Comparison of ENCODE assay signal across 25 cellular contexts in the genomic region with DNA sequence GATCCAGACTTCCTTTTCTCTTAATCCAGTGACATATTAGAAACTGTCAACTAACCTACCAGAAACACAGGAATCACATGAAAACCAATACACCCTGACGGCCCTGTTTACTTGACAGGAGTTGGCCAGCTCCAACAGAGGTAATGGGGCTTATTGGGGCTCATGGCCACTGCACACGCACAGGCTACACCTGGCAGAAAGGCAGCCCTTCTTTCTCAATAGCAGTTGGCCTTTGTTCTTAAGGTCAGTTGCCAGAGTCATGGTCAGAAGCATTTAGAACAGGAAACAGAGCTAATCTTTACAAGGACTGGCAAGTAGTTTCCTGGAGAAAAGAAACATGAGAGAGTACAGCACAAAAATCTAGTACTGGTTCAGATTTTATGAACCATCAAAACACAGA.
DNase-seq lines count a peak whose midpoint lies in the region; ATAC-seq and TF ChIP-seq lines count a peak whose summit lies in the region.
"Had no signal": no experiment of that assay in that cellular context is flagged by ENCODE, and none has a peak within 500 bp of the region (broad histone marks: within the 10 kb centered on the region; RNA-seq: fewer than 3 reads in every experiment).

No MANE protein-coding gene starts in this region.

- H3K4me2 ChIP-seq in hepatocyte = peak overlapping the region; percentile 8
- H3K4me2 ChIP-seq: SK-N-SH had no signal

- intact Hi-C loops in left ventricle myocardium superior (cut with micrococcal nuclease) = no loop called here
- intact Hi-C loops in mucosa of descending colon (cut with DNase I, micrococcal nuclease) = no loop called here
- intact Hi-C loops in prostate gland (cut with DNase I) = no loop called here
- intact Hi-C loops in MCF 10A (cut with micrococcal nuclease) = no loop called here

- peak; percentile 40 for ATAC-seq in left ventricle myocardium superior
- ATAC-seq in mucosa of descending colon = peak; percentile 49
- ATAC-seq: activated CD8-positive, alpha-beta memory T cell treated with anti-CD3 and anti-CD28 coated beads, Interleukin-2, amount 10 ng/mL, durations not matched to agents 7 days and 5 days; activated T-cell treated with anti-CD3 and anti-CD28 coated beads, Interleukin-2, amount 50 U/mL, for 72 hours; HCT116; naive thymus-derived CD4-positive, alpha-beta T cell; T-helper 17 cell had no signal

- H3K36me3 Mint-ChIP-seq in MCF 10A (ENCODE audit: insufficient read depth, unreplicated experiment) (no peaks in the 10 kb centered on the region), glutamatergic neuron (ENCODE audit: unreplicated experiment) (no peaks in the 10 kb centered on the region)
- H3K36me3 Mint-ChIP-seq: activated CD8-positive, alpha-beta memory T cell treated with anti-CD3 and anti-CD28 coated beads, Interleukin-2, amount 10 ng/mL, durations not matched to agents 7 days and 5 days; immature natural killer cell; naive thymus-derived CD4-positive, alpha-beta T cell had no signal

- H3K36me3 ChIP-seq in right atrium auricular region (no peaks in the 10 kb centered on the region), hepatocyte (replicated peaks; ENCODE audit: insufficient read depth, low read depth) (no peaks in the 10 kb centered on the region), mucosa of descending colon (ENCODE audit: low read depth) (no peaks in the 10 kb centered on the region), prostate gland (no peaks in the 10 kb centered on the region)
- H3K36me3 ChIP-seq: BE2C had no signal

- H3K79me2 ChIP-seq in hepatocyte = peaks cover 70% of the 10 kb centered on the region

- POLR2A ChIA-PET in MCF 10A (lab: Yijun Ruan, JAX) = interaction anchor here (1.3 kb wide), 1 partner anchor 38 kb away, joined by 3 read pairs; no protein-coding TSS in a partner anchor

- DNase-seq in left ventricle myocardium superior = no peak
- no peak for DNase-seq in right atrium auricular region (ENCODE audit: low spot score)
- peak; percentile 34 for DNase-seq in hepatocyte (ENCODE audit: low spot score)
- no peak for DNase-seq in mucosa of descending colon
- DNase-seq in inferior parietal cortex (ENCODE audit: extremely low spot score) = no peak
- DNase-seq in prostate gland (ENCODE audit: low spot score) = no peak
- no peak for DNase-seq in MCF 10A (ENCODE audit: unreplicated experiment)
- no peak for DNase-seq in glutamatergic neuron
- DNase-seq: activated CD4-positive, alpha-beta T cell treated with anti-CD3 and anti-CD28 coated beads, Interleukin-2, amount 10 ng/mL, durations not matched to agents 7 days and 5 days; activated CD8-positive, alpha-beta memory T cell treated with anti-CD3 and anti-CD28 coated beads, Interleukin-2, amount 10 ng/mL, durations not matched to agents 7 days and 5 days; activated naive CD4-positive, alpha-beta T cell treated with anti-CD3 and anti-CD28 coated beads for 36 hours; activated T-cell treated with anti-CD3 and anti-CD28 coated beads, Interleukin-2, amount 50 U/mL, for 72 hours; anterior cingulate cortex; BE2C; caudate nucleus; DMS53; immature natural killer cell; naive thymus-derived CD4-positive, alpha-beta T cell; NCI-H1092 treated with DMSO at 0.1 percent for 48 hours; NCI-H1930; RPMI8226; SK-N-SH; T-helper 17 cell had no signal

- no peak overlapping the region for H3K27ac ChIP-seq in right atrium auricular region
- peak overlapping the region; percentile 39 for H3K27ac ChIP-seq in hepatocyte
- no peak overlapping the region for H3K27ac ChIP-seq in prostate gland

- peaks cover 0 to 19% of the 10 kb centered on the region in 2 donors for H3K4me1 ChIP-seq in right atrium auricular region
- H3K4me1 ChIP-seq in hepatocyte (ENCODE audit: insufficient read depth) = peaks cover 12% of the 10 kb centered on the region
- H3K4me1 ChIP-seq in mucosa of descending colon (ENCODE audit: low read depth) = no peaks in the 10 kb centered on the region
- no peaks in the 10 kb centered on the region for H3K4me1 ChIP-seq in prostate gland (replicated peaks)
- H3K4me1 ChIP-seq: BE2C had no signal

- TF ChIP-seq POLR2A in prostate gland (IDR thresholded peaks at IDR 0.05) = no peak

- H3K4me1 Mint-ChIP-seq in MCF 10A (ENCODE audit: insufficient read depth, unreplicated experiment) = peaks cover 23% of the 10 kb centered on the region
- H3K4me1 Mint-ChIP-seq in glutamatergic neuron (ENCODE audit: low read depth, unreplicated experiment) = peaks cover 8% of the 10 kb centered on the region
- H3K4me1 Mint-ChIP-seq: activated CD4-positive, alpha-beta T cell treated with anti-CD3 and anti-CD28 coated beads, Interleukin-2, amount 10 ng/mL, durations not matched to agents 7 days and 5 days; activated CD8-positive, alpha-beta memory T cell treated with anti-CD3 and anti-CD28 coated beads, Interleukin-2, amount 10 ng/mL, durations not matched to agents 7 days and 5 days; T-helper 17 cell had no signal

- 44% methylated on average over 2 of the region's 2 CpGs for WGBS in hepatocyte (ENCODE audit: low lambda C conversion rate, missing lambda C conversion rate)
- WGBS in prostate gland = 52% methylated on average over 2 of the region's 2 CpGs

- H3K9me2 ChIP-seq in hepatocyte (replicated peaks; ENCODE audit: insufficient read depth) = no peaks in the 10 kb centered on the region
- H3K9me2 ChIP-seq: SK-N-SH had no signal

- H3K27ac Mint-ChIP-seq in MCF 10A (ENCODE audit: low read depth, unreplicated experiment) = no peak overlapping the region
- H3K27ac Mint-ChIP-seq in glutamatergic neuron (ENCODE audit: unreplicated experiment) = no peak overlapping the region
- H3K27ac Mint-ChIP-seq: activated CD4-positive, alpha-beta T cell treated with anti-CD3 and anti-CD28 coated beads, Interleukin-2, amount 10 ng/mL, durations not matched to agents 7 days and 5 days; activated CD8-positive, alpha-beta memory T cell treated with anti-CD3 and anti-CD28 coated beads, Interleukin-2, amount 10 ng/mL, durations not matched to agents 7 days and 5 days; activated naive CD4-positive, alpha-beta T cell treated with anti-CD3 and anti-CD28 coated beads for 36 hours; activated T-cell treated with anti-CD3 and anti-CD28 coated beads, Interleukin-2, amount 50 U/mL, for 72 hours; dendritic cell treated with granulocyte-macrophage colony-stimulating factor and Interleukin-4, amounts not matched to agents 40 ng/mL and 50 ng/mL, for 4 days; immature natural killer cell; naive thymus-derived CD4-positive, alpha-beta T cell; T-helper 17 cell had no signal

- H3K9me3 ChIP-seq in right atrium auricular region (peaks cover 0 to 9% of the 10 kb centered on the region in 2 donors), hepatocyte (ENCODE audit: low read depth) (no peaks in the 10 kb centered on the region), mucosa of descending colon (no peaks in the 10 kb centered on the region), prostate gland (no peaks in the 10 kb centered on the region)
- H3K9me3 ChIP-seq: BE2C, SK-N-SH had no signal

- H3K4me3 ChIP-seq in right atrium auricular region = no peak overlapping the region
- no peak overlapping the region for H3K4me3 ChIP-seq in hepatocyte
- no peak overlapping the region for H3K4me3 ChIP-seq in mucosa of descending colon
- H3K4me3 ChIP-seq in prostate gland = no peak overlapping the region

- H4K20me1 ChIP-seq in hepatocyte (ENCODE audit: insufficient read depth, poor library complexity, severe bottlenecking) = no peaks in the 10 kb centered on the region

- CTCF ChIA-PET in MCF 10A (lab: Yijun Ruan, JAX) = interaction anchor here (0.7 kb wide), 1 partner anchor 528 kb away, joined by 3 read pairs; no protein-coding TSS in a partner anchor

- H3K27me3 ChIP-seq in right atrium auricular region (no peaks in the 10 kb centered on the region), hepatocyte (no peaks in the 10 kb centered on the region), prostate gland (replicated peaks; ENCODE audit: insufficient read depth) (no peaks in the 10 kb centered on the region)
- H3K27me3 ChIP-seq: BE2C had no signal

- H3K9me3 Mint-ChIP-seq in MCF 10A (ENCODE audit: unreplicated experiment) = no peaks in the 10 kb centered on the region
- peaks cover 1% of the 10 kb centered on the region for H3K9me3 Mint-ChIP-seq in glutamatergic neuron (ENCODE audit: unreplicated experiment)

- no peak overlapping the region for H3K4me3 Mint-ChIP-seq in MCF 10A (ENCODE audit: unreplicated experiment)
- no peak overlapping the region for H3K4me3 Mint-ChIP-seq in glutamatergic neuron (ENCODE audit: unreplicated experiment)
- H3K4me3 Mint-ChIP-seq: activated CD4-positive, alpha-beta T cell treated with anti-CD3 and anti-CD28 coated beads, Interleukin-2, amount 10 ng/mL, durations not matched to agents 7 days and 5 days; activated CD8-positive, alpha-beta memory T cell treated with anti-CD3 and anti-CD28 coated beads, Interleukin-2, amount 10 ng/mL, durations not matched to agents 7 days and 5 days; activated naive CD4-positive, alpha-beta T cell treated with anti-CD3 and anti-CD28 coated beads for 36 hours; activated T-cell treated with anti-CD3 and anti-CD28 coated beads, Interleukin-2, amount 50 U/mL, for 72 hours; dendritic cell treated with granulocyte-macrophage colony-stimulating factor and Interleukin-4, amounts not matched to agents 40 ng/mL and 50 ng/mL, for 4 days; immature natural killer cell; naive thymus-derived CD4-positive, alpha-beta T cell; T-helper 17 cell had no signal

- H3K27me3 Mint-ChIP-seq in MCF 10A (ENCODE audit: insufficient read depth, unreplicated experiment) (no peaks in the 10 kb centered on the region), glutamatergic neuron (ENCODE audit: unreplicated experiment) (peaks cover 4% of the 10 kb centered on the region)
- H3K27me3 Mint-ChIP-seq: activated CD4-positive, alpha-beta T cell treated with anti-CD3 and anti-CD28 coated beads, Interleukin-2, amount 10 ng/mL, durations not matched to agents 7 days and 5 days; activated CD8-positive, alpha-beta memory T cell treated with anti-CD3 and anti-CD28 coated beads, Interleukin-2, amount 10 ng/mL, durations not matched to agents 7 days and 5 days; dendritic cell treated with granulocyte-macrophage colony-stimulating factor and Interleukin-4, amounts not matched to agents 40 ng/mL and 50 ng/mL, for 4 days; T-helper 17 cell had no signal

- no peak overlapping the region for H2AFZ ChIP-seq in hepatocyte

- BruUV-seq in MCF 10A (replicated peaks; lab: Mats Ljungman, UMichigan) = no TSS peak

- no peak for TF ChIP-seq CTCF in right atrium auricular region (IDR thresholded peaks at IDR 0.05)
- no peak for TF ChIP-seq CTCF in hepatocyte (IDR thresholded peaks at IDR 0.05; ENCODE audit: poor library complexity)
- no peak for TF ChIP-seq CTCF in mucosa of descending colon (IDR thresholded peaks at IDR 0.05)
- TF ChIP-seq CTCF in prostate gland (IDR thresholded peaks at IDR 0.05) = no peak
- TF ChIP-seq CTCF in MCF 10A (IDR thresholded peaks at IDR 0.05; ENCODE audit: unreplicated experiment) = no peak
- TF ChIP-seq CTCF in glutamatergic neuron (IDR thresholded peaks at IDR 0.05; ENCODE audit: partially characterized antibody, unreplicated experiment) = no peak
